In genomic region chr21:39451332-39452206, GRCh38 we compare ENCODE assay signal across 10 cellular contexts. TPM values are rescaled to one million over a fixed set of nuclear protein-coding genes. Genes with fewer than 3 reads are reported as not detected.
DNase-seq lines count a peak whose midpoint lies in the region; FAIRE-seq and TF ChIP-seq lines count a peak whose summit lies in the region.
"Had no signal": no experiment of that assay in that cellular context is flagged by ENCODE, and none has a peak within 500 bp of the region (broad histone marks: within the 10 kb centered on the region; RNA-seq: fewer than 3 reads in every experiment).

TSS of gene SH3BGR (plus strand) at chr21:39451970. CDS start at chr21:39452097, 127 bp downstream.

- peak within 1 kb of the TSS; percentile 42 for H3K4me2 ChIP-seq in keratinocyte (ENCODE audit: control insufficient read depth, extremely low read depth, insufficient read depth, low read depth, low read length)

- H3K4me1 ChIP-seq in keratinocyte (ENCODE audit: control insufficient read depth, extremely low read depth, insufficient read depth, low read length) (no peaks in the 10 kb centered on the region), skeletal muscle tissue (ENCODE audit: control insufficient read depth in 3 of 3, insufficient read depth in 3 of 3, low read length in 3 of 3) (peaks cover 25 to 29% (median 25%) of the 10 kb centered on the region in 3 donors)

- H3K9me1 ChIP-seq in keratinocyte (ENCODE audit: control insufficient read depth, extremely low read depth, insufficient read depth, low read length) = no peaks in the 10 kb centered on the region

- DNase-seq in NCI-H2029 treated with DMSO at 0.1 percent for 48 hours (lab: John Stamatoyannopoulos, UW) = peak; percentile 83
- no peak for DNase-seq in keratinocyte (ENCODE audit: low read depth, low spot score)
- DNase-seq in SK-N-DZ (ENCODE audit: low spot score) = no peak
- no peak for DNase-seq in COLO668 (lab: John Stamatoyannopoulos, UW; ENCODE audit: unreplicated experiment)
- no peak for DNase-seq in activated CD4-positive, alpha-beta T cell treated with anti-CD3 and anti-CD28 coated beads for 4 hours
- no peak for DNase-seq in stimulated activated naive CD4-positive, alpha-beta T cell (lab: John Stamatoyannopoulos, UW)
- DNase-seq: activated naive CD4-positive, alpha-beta T cell treated with anti-CD3 and anti-CD28 coated beads for 36 hours had no signal

- peak within 1 kb of the TSS; percentile 96 for H3K27ac ChIP-seq in cingulate gyrus (ENCODE audit: low read depth, low read length)
- no peak within 1 kb of the TSS for H3K27ac ChIP-seq in keratinocyte (ENCODE audit: control insufficient read depth, insufficient read depth, low read length)
- peak within 1 kb of the TSS; percentile 94 for H3K27ac ChIP-seq in skeletal muscle tissue (ENCODE audit: low read depth, low read length)
- H3K27ac ChIP-seq: neutrophil had no signal

- H2AFZ ChIP-seq in keratinocyte (ENCODE audit: control insufficient read depth, low read length) = peak within 1 kb of the TSS; percentile 32

- H4K20me1 ChIP-seq in keratinocyte (ENCODE audit: control insufficient read depth, extremely low read depth, insufficient read depth, low read length) = no peaks in the 10 kb centered on the region

- H3K27me3 ChIP-seq in keratinocyte (ENCODE audit: control insufficient read depth, extremely low read depth, insufficient read depth, low read length) = no peaks in the 10 kb centered on the region
- H3K27me3 ChIP-seq in skeletal muscle tissue (ENCODE audit: control insufficient read depth in 3 of 3, insufficient read depth in 3 of 3, low read length in 3 of 3) = no peaks in the 10 kb centered on the region

- no peak for FAIRE-seq in keratinocyte (lab: Jason Lieb, UNC)

- no peaks in the 10 kb centered on the region for H3K9me3 ChIP-seq in keratinocyte (ENCODE audit: control insufficient read depth, low read depth, low read length)
- H3K9me3 ChIP-seq in skeletal muscle tissue (ENCODE audit: control insufficient read depth in 3 of 3, low read length in 3 of 3) = no peaks in the 10 kb centered on the region
- H3K9me3 ChIP-seq: neutrophil had no signal

- H3K36me3 ChIP-seq in keratinocyte (ENCODE audit: control insufficient read depth in 2 of 2, extremely low read depth in 1 of 2, insufficient read depth in 2 of 2, low read length in 2 of 2) = no peaks in the 10 kb centered on the region
- H3K36me3 ChIP-seq in skeletal muscle tissue (ENCODE audit: control insufficient read depth in 3 of 3, insufficient read depth in 3 of 3, low read length in 3 of 3) = no peaks in the 10 kb centered on the region
- H3K36me3 ChIP-seq: neutrophil had no signal

- dilution Hi-C loops in keratinocyte (cut with MboI; ENCODE audit: extremely low pct_ligation_motif_present, low sequenced_read_pairs) = no loop called here

- no peaks in the 10 kb centered on the region for H3K79me2 ChIP-seq in keratinocyte (ENCODE audit: control insufficient read depth, insufficient read depth, low read length)

- H3K4me3 ChIP-seq in keratinocyte (ENCODE audit: control insufficient read depth in 2 of 3, extremely low read depth in 1 of 3, insufficient read depth in 2 of 3, low read depth in 1 of 3, low read length in 3 of 3) = peak within 1 kb of the TSS in 1 of 3 experiments; percentile 25
- peak within 1 kb of the TSS; percentile 69 to 82 (median 79) for H3K4me3 ChIP-seq in skeletal muscle tissue (ENCODE audit: low read length in 3 of 3)

- no peak within 1 kb of the TSS for H3K9ac ChIP-seq in keratinocyte (ENCODE audit: control insufficient read depth, extremely low read depth, insufficient read depth, low read length)
- H3K9ac ChIP-seq in skeletal muscle tissue (ENCODE audit: low read depth in 1 of 3, low read length in 3 of 3) = peak within 1 kb of the TSS; percentile 80 to 84 (median 81)

- no peak for TF ChIP-seq CTCF in keratinocyte (optimal IDR thresholded peaks at IDR 0.05 in 1 of 3, IDR thresholded peaks at IDR 0.05 in 1 of 3, conservative IDR thresholded peaks at IDR 0.05 in 1 of 3; ENCODE audit: extremely low read depth in 1 of 3, insufficient read depth in 2 of 3, low read length in 3 of 3)

RNA-seq across cellular contexts. Expression of gene SH3BGR, which starts in this region (rescaled TPM):
- polyA plus RNA-seq in keratinocyte = 0.57 to 1.4 TPM (median 0.99 TPM) in 3 replicates
- 0.81 TPM for polyA plus RNA-seq in keratinocyte (2011; ENCODE audit: low read depth)
- polyA plus RNA-seq in keratinocyte (2011; cell fraction: cytosol; rRNA removed) = 1.1 and 2.6 TPM in 2 replicates
- 1.9 and 3.1 TPM in 2 replicates for polyA plus RNA-seq in keratinocyte (2011; cell fraction: nucleus; rRNA removed)
- 1.2 and 1.7 TPM in 2 replicates for polyA plus RNA-seq in keratinocyte (2012; ENCODE audit: low replicate concordance)
- 0.76 TPM in 1 of 3 replicates, not detected in the others for polyA minus RNA-seq in keratinocyte
- polyA minus RNA-seq in keratinocyte (2011; cell fraction: cytosol; rRNA and poly(A)+ RNA removed) = not detected
- polyA minus RNA-seq in keratinocyte (2011; cell fraction: nucleus; rRNA and poly(A)+ RNA removed) = not detected in 2 replicates
- total RNA-seq in skeletal muscle tissue = 58.5 TPM
- 0.98 and 2.0 TPM in 2 replicates for polyA plus RNA-seq in SK-N-DZ (2014; cell fraction: cytosol; rRNA removed)
- 2.7 and 4.6 TPM in 2 replicates for polyA plus RNA-seq in SK-N-DZ (2014; cell fraction: nucleus; rRNA removed)
